In the genomic region with DNA sequence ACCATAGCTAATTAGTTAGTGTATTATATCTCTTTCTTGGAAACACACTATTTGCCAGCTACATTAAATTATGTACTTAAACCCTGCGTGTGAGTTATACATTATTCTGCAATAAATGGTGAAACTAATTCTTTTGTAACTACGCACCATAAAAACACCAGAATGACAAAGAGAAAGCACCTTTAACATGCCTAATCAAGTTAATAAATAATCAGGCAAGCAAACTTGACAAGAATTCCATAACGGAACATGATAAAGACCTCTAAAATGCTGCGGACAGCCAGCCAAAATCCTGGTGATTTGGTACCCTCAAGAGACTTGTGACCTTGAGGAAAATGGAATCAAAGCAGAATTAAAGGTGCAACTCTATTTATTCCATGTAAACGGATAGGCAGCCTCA, we compare ENCODE assay signal across 9 cellular contexts.
"Had no signal": no experiment of that assay in that cellular context is flagged by ENCODE, and none has a peak within 500 bp of the region (broad histone marks: within the 10 kb centered on the region; RNA-seq: fewer than 3 reads in every experiment).

No MANE protein-coding gene starts in this region.

- H2AFZ ChIP-seq: GM23338 had no signal

- ATAC-seq: GM23338, HepG2 had no signal

- H3K27ac ChIP-seq: HL-60 had no signal

- H3K4me2 ChIP-seq: GM23338 had no signal

- H3K4me3 ChIP-seq: GM23338 had no signal

- DNase-seq: H9, HCEC 1CT, HFFc6, KBM-7 had no signal

- FAIRE-seq: H1, H54, HepG2 had no signal
